In the genomic region with DNA sequence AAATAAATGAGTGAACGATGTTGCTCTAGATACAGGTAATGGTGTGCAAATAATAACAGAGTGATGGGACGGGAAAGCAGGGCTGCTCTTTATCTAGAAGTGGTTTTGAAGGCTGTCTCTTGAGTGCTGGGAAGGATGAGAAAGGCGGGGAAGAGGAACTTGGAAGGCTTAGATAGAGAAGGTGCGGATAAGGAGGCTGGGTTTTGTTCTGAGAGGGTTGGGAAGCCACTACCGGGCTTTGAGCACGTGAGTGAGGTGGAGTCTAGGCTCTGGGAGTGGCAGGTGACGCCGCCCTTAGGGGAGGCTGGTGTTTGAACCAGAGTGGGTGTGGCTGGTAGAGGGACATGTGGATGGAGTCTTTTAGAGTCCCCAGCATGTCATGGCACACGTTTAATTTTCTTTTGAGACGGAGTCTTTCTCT, we compare ENCODE assay signal across 1 cellular context.
A peak's percentile ranks its signal among the peaks of the same experiment; 100 is the strongest.
TF ChIP-seq lines count a peak whose summit lies in the region.

No MANE protein-coding gene starts in this region.

TF ChIP-seq in K562, 482 proteins besides CTCF, POLR2A, EP300 and RAD21 (continued from another document and continues in another):
- TF ChIP-seq LEF1 (IDR thresholded peaks at IDR 0.05) (peak; percentile 66; the same call in 1 of the 2 replicates), TEAD4 (IDR thresholded peaks at IDR 0.05; ENCODE audit: low read length) (no peak; the same call in 1 of the 2 replicates), TEAD4 (CRISPR knock-in tag; IDR thresholded peaks at IDR 0.05; ENCODE audit: borderline replicate concordance) (no peak), ZNF830 (CRISPR knock-in tag; IDR thresholded peaks at IDR 0.05) (no peak), ZNF3 (CRISPR knock-in tag; IDR thresholded peaks at IDR 0.05) (no peak), SMAD1 (IDR thresholded peaks at IDR 0.05; ENCODE audit: low read depth, low read length, partially characterized antibody) (no peak), FOXA1 (IDR thresholded peaks at IDR 0.05; ENCODE audit: borderline replicate concordance) (no peak), RAD51 (IDR thresholded peaks at IDR 0.05; ENCODE audit: borderline replicate concordance, low read depth) (peak; percentile 73; the same call in 1 of the 2 replicates), PKNOX1 (IDR thresholded peaks at IDR 0.05) (peak; percentile 96), TARDBP (IDR thresholded peaks at IDR 0.05) (no peak), ZEB2 (IDR thresholded peaks at IDR 0.05) (0 out of 2 replicates have a peak, but pooled peaks have one; percentile 17), ZNF79 (CRISPR knock-in tag; IDR thresholded peaks at IDR 0.05; ENCODE audit: low read depth) (no peak), XRCC3 (IDR thresholded peaks at IDR 0.05) (no peak), KDM5B (IDR thresholded peaks at IDR 0.05; ENCODE audit: insufficient replicate concordance, low read depth, low read length) (peak; percentile 10), TSC22D4 (tag; IDR thresholded peaks at IDR 0.05) (no peak), ZBTB7A (IDR thresholded peaks at IDR 0.05; ENCODE audit: borderline replicate concordance, control insufficient read depth, low read depth, low read length) (no peak), ZNF511 (CRISPR knock-in tag; IDR thresholded peaks at IDR 0.05) (no peak), SMAD4 (CRISPR knock-in tag; conservative IDR thresholded peaks at IDR 0.05) (no peak), ZNF778 (CRISPR knock-in tag; IDR thresholded peaks at IDR 0.05) (no peak), GTF2E2 (tag; IDR thresholded peaks at IDR 0.05) (peak; percentile 60; the same call in 1 of the 2 replicates), HEY1 (CRISPR knock-in tag; IDR thresholded peaks at IDR 0.05; ENCODE audit: borderline replicate concordance) (no peak), FOXJ3 (CRISPR knock-in tag; IDR thresholded peaks at IDR 0.05) (no peak), PHTF2 (CRISPR knock-in tag; IDR thresholded peaks at IDR 0.05) (no peak), EP400 (IDR thresholded peaks at IDR 0.05) (0 out of 2 replicates have a peak, but pooled peaks have one; percentile 60), CEBPB (tag; IDR thresholded peaks at IDR 0.05) (no peak), ETV1 (tag; conservative IDR thresholded peaks at IDR 0.05; ENCODE audit: low read depth) (no peak), ZNF551 (CRISPR knock-in tag; IDR thresholded peaks at IDR 0.05) (no peak), POLR3G (IDR thresholded peaks at IDR 0.05; ENCODE audit: extremely low read depth, insufficient read length, insufficient replicate concordance) (no peak), SMARCA5 (IDR thresholded peaks at IDR 0.05) (no peak), TOE1 (IDR thresholded peaks at IDR 0.05; ENCODE audit: borderline replicate concordance) (0 out of 2 replicates have a peak, but pooled peaks have one; percentile 74), TOE1 (CRISPR knock-in tag; IDR thresholded peaks at IDR 0.05; ENCODE audit: borderline replicate concordance, low read depth) (no peak), ZNF609 (CRISPR knock-in tag; IDR thresholded peaks at IDR 0.05; ENCODE audit: borderline replicate concordance) (no peak), SUPT5H (IDR thresholded peaks at IDR 0.05) (peak; percentile 64), CREB1 (IDR thresholded peaks at IDR 0.05) (no peak), CREB1 (CRISPR knock-in tag; IDR thresholded peaks at IDR 0.05) (no peak)
- TF ChIP-seq, protein P1, sequence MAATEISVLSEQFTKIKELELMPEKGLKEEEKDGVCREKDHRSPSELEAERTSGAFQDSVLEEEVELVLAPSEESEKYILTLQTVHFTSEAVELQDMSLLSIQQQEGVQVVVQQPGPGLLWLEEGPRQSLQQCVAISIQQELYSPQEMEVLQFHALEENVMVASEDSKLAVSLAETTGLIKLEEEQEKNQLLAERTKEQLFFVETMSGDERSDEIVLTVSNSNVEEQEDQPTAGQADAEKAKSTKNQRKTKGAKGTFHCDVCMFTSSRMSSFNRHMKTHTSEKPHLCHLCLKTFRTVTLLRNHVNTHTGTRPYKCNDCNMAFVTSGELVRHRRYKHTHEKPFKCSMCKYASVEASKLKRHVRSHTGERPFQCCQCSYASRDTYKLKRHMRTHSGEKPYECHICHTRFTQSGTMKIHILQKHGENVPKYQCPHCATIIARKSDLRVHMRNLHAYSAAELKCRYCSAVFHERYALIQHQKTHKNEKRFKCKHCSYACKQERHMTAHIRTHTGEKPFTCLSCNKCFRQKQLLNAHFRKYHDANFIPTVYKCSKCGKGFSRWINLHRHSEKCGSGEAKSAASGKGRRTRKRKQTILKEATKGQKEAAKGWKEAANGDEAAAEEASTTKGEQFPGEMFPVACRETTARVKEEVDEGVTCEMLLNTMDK (IDR thresholded peaks at IDR 0.05; ENCODE audit: borderline replicate concordance, insufficient read depth, low read depth, low read length, poor library complexity, severe bottlenecking), result no peak
- TF ChIP-seq, protein P2, sequence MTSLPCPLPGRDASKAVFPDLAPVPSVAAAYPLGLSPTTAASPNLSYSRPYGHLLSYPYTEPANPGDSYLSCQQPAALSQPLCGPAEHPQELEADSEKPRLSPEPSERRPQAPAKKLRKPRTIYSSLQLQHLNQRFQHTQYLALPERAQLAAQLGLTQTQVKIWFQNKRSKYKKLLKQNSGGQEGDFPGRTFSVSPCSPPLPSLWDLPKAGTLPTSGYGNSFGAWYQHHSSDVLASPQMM (CRISPR knock-in tag; IDR thresholded peaks at IDR 0.05), result no peak
- TF ChIP-seq, protein P3, sequence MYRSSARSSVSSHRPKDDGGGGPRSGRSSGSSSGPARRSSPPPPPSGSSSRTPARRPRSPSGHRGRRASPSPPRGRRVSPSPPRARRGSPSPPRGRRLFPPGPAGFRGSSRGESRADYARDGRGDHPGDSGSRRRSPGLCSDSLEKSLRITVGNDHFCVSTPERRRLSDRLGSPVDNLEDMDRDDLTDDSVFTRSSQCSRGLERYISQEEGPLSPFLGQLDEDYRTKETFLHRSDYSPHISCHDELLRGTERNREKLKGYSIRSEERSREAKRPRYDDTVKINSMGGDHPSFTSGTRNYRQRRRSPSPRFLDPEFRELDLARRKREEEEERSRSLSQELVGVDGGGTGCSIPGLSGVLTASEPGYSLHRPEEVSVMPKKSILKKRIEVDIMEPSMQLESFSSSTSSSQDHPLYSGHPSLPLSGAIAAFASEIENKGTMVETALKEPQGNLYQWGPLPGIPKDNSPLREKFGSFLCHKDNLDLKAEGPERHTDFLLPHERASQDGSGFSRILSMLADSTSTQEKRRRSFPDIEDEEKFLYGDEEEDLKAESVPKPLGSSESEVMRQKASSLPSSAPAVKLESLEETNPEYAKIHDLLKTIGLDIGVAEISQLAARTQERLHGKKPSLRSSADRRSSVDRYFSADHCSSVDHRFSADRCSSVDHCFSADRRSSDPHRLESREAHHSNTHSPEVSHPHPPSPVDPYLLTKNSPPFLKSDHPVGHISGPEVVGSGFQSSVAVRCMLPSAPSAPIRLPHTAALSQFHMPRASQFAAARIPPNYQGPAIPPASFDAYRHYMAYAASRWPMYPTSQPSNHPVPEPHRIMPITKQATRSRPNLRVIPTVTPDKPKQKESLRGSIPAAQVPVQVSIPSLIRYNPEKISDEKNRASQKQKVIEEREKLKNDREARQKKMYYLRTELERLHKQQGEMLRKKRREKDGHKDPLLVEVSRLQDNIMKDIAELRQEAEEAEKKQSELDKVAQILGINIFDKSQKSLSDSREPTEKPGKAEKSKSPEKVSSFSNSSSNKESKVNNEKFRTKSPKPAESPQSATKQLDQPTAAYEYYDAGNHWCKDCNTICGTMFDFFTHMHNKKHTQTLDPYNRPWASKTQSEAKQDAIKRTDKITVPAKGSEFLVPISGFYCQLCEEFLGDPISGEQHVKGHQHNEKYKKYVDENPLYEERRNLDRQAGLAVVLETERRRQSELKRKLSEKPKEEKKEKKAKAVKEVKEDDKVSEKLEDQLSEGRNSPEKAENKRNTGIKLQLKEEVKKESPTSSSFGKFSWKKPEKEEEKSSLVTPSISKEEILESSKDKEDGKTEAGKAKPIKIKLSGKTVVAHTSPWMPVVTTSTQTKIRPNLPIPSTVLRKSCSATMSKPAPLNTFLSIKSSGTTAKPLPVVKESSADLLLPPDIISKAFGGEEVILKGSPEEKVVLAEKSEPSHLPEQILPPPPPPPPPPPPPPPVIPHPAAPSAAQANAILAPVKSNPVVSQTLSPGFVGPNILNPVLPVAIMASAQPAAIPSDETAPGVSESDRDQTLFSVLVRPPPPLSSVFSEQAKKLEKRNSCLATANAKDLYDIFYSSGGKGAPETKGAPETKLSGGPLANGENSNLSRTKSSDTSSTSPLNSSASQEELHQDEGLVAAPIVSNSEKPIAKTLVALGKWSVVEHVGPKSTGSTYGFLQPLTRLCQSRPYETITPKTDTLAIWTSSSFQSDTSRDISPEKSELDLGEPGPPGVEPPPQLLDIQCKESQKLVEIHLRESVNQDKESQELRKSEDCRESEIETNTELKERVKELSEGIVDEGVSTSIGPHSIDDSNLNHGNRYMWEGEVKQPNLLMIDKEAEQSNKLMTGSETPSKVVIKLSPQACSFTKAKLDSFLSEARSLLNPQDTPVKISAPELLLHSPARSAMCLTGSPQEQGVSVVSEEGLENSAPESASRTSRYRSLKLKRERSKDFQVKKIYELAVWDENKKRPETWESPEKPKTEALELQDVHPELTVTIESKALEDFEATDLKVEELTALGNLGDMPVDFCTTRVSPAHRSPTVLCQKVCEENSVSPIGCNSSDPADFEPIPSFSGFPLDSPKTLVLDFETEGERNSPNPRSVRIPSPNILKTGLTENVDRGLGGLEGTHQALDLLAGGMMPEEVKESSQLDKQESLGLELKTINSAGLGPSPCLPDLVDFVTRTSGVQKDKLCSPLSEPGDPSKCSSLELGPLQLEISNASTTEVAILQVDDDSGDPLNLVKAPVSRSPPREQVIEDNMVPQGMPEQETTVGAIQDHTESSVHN (IDR thresholded peaks at IDR 0.05; ENCODE audit: borderline replicate concordance in 1 of 2, low read depth in 1 of 2), result peak in 1 of 2 experiments; percentile 77; a peak in 2 of 4 replicates
- TF ChIP-seq, protein P4, sequence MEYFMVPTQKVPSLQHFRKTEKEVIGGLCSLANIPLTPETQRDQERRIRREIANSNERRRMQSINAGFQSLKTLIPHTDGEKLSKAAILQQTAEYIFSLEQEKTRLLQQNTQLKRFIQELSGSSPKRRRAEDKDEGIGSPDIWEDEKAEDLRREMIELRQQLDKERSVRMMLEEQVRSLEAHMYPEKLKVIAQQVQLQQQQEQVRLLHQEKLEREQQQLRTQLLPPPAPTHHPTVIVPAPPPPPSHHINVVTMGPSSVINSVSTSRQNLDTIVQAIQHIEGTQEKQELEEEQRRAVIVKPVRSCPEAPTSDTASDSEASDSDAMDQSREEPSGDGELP (CRISPR knock-in tag; IDR thresholded peaks at IDR 0.05; ENCODE audit: borderline replicate concordance), result no peak; the same call in 1 of the 2 replicates
- TF ChIP-seq, protein P5, sequence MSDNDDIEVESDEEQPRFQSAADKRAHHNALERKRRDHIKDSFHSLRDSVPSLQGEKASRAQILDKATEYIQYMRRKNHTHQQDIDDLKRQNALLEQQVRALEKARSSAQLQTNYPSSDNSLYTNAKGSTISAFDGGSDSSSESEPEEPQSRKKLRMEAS (CRISPR knock-in tag; IDR thresholded peaks at IDR 0.05), result no peak; the same call in 1 of the 2 replicates
- TF ChIP-seq, protein P6, sequence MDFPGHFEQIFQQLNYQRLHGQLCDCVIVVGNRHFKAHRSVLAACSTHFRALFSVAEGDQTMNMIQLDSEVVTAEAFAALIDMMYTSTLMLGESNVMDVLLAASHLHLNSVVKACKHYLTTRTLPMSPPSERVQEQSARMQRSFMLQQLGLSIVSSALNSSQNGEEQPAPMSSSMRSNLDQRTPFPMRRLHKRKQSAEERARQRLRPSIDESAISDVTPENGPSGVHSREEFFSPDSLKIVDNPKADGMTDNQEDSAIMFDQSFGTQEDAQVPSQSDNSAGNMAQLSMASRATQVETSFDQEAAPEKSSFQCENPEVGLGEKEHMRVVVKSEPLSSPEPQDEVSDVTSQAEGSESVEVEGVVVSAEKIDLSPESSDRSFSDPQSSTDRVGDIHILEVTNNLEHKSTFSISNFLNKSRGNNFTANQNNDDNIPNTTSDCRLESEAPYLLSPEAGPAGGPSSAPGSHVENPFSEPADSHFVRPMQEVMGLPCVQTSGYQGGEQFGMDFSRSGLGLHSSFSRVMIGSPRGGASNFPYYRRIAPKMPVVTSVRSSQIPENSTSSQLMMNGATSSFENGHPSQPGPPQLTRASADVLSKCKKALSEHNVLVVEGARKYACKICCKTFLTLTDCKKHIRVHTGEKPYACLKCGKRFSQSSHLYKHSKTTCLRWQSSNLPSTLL (IDR thresholded peaks at IDR 0.05), result no peak
